In genomic region chr20:9401381-9401780, GRCh38 we compare ENCODE assay signal across 18 cellular contexts.
"Had no signal": no experiment of that assay in that cellular context is flagged by ENCODE, and none has a peak within 500 bp of the region (broad histone marks: within the 10 kb centered on the region; RNA-seq: fewer than 3 reads in every experiment).

No MANE protein-coding gene starts in this region.

- DNase-seq: effector CD8-positive, alpha-beta T cell; endodermal cell; foreskin keratinocyte; heart left ventricle; kidney; naive B cell; psoas muscle; right cardiac atrium; sigmoid colon; spleen; stimulated activated CD4-positive, alpha-beta T cell treated with anti-CD3 and anti-CD28 coated beads, Interleukin-4, amount 100 ng/mL, for 4 hours; upper lobe of left lung had no signal

- H3K27ac Mint-ChIP-seq: dendritic cell treated with granulocyte-macrophage colony-stimulating factor and Interleukin-4, amounts not matched to agents 40 ng/mL and 50 ng/mL, for 4 days; endodermal cell; memory B cell; naive B cell; nephron; neural progenitor cell; stimulated activated memory B cell treated with anti-CD40 and anti-IgM and Interleukin-4, amounts not matched to agents 10 μg/mL and 1 μg/mL and 100 μg/mL, for 72 hours; stimulated activated naive CD8-positive, alpha-beta T cell treated with anti-CD3 and anti-CD28 coated beads, Interleukin-15, Interleukin-2, amounts not matched to agents 100 ng/mL and 50 ng/mL, for 24 hours had no signal

- H3K27me3 Mint-ChIP-seq: memory B cell; naive B cell; stimulated activated memory B cell treated with anti-CD40 and anti-IgM and Interleukin-4, amounts not matched to agents 10 μg/mL and 1 μg/mL and 100 μg/mL, for 72 hours; stimulated activated naive CD8-positive, alpha-beta T cell treated with anti-CD3 and anti-CD28 coated beads, Interleukin-15, Interleukin-2, amounts not matched to agents 100 ng/mL and 50 ng/mL, for 24 hours had no signal

- H3K4me3 Mint-ChIP-seq: dendritic cell treated with granulocyte-macrophage colony-stimulating factor and Interleukin-4, amounts not matched to agents 40 ng/mL and 50 ng/mL, for 4 days; endodermal cell; memory B cell; naive B cell; nephron; neural progenitor cell; stimulated activated memory B cell treated with anti-CD40 and anti-IgM and Interleukin-4, amounts not matched to agents 10 μg/mL and 1 μg/mL and 100 μg/mL, for 72 hours; stimulated activated naive CD8-positive, alpha-beta T cell treated with anti-CD3 and anti-CD28 coated beads, Interleukin-15, Interleukin-2, amounts not matched to agents 100 ng/mL and 50 ng/mL, for 24 hours had no signal

- H3K36me3 Mint-ChIP-seq: memory B cell; naive B cell; stimulated activated memory B cell treated with anti-CD40 and anti-IgM and Interleukin-4, amounts not matched to agents 10 μg/mL and 1 μg/mL and 100 μg/mL, for 72 hours had no signal

- H3K9me3 Mint-ChIP-seq: dendritic cell treated with granulocyte-macrophage colony-stimulating factor and Interleukin-4, amounts not matched to agents 40 ng/mL and 50 ng/mL, for 4 days; endodermal cell; memory B cell; naive B cell; nephron; neural progenitor cell; stimulated activated memory B cell treated with anti-CD40 and anti-IgM and Interleukin-4, amounts not matched to agents 10 μg/mL and 1 μg/mL and 100 μg/mL, for 72 hours; stimulated activated naive CD8-positive, alpha-beta T cell treated with anti-CD3 and anti-CD28 coated beads, Interleukin-15, Interleukin-2, amounts not matched to agents 100 ng/mL and 50 ng/mL, for 24 hours had no signal

- H3K4me1 Mint-ChIP-seq: endodermal cell, nephron had no signal
